ENCODE assay signal across 8 cellular contexts in genomic region chr1:150579955-150580642, GRCh38. TPM values are rescaled to one million over a fixed set of nuclear protein-coding genes. Genes with fewer than 3 reads are reported as not detected.
DNase-seq lines count a peak whose midpoint lies in the region; ATAC-seq and TF ChIP-seq lines count a peak whose summit lies in the region.

No MANE protein-coding gene starts in this region.

- no peak for DNase-seq in activated CD8-positive, alpha-beta memory T cell treated with anti-CD3 and anti-CD28 coated beads, Interleukin-2, amount 10 ng/mL, durations not matched to agents 7 days and 5 days
- no peak for DNase-seq in activated CD8-positive, alpha-beta memory T cell treated with anti-CD3 and anti-CD28 coated beads for 24 hours
- DNase-seq in activated naive CD8-positive, alpha-beta T cell treated with anti-CD3 and anti-CD28 coated beads, Interleukin-2, amount 50 U/mL, for 24 hours = no peak
- no peak for DNase-seq in kidney epithelial cell (ENCODE audit: low read depth)
- no peak for DNase-seq in tibial artery
- no peak for DNase-seq in central memory CD4-positive, alpha-beta T cell
- DNase-seq in NCI-H187 treated with DMSO at 0.1 percent for 48 hours (lab: John Stamatoyannopoulos, UW) = no peak

- H3K4me3 Mint-ChIP-seq in activated CD8-positive, alpha-beta memory T cell treated with anti-CD3 and anti-CD28 coated beads, Interleukin-2, amount 10 ng/mL, durations not matched to agents 7 days and 5 days = peak overlapping the region; percentile 83
- peak overlapping the region; percentile 100 for H3K4me3 Mint-ChIP-seq in activated naive CD8-positive, alpha-beta T cell treated with anti-CD3 and anti-CD28 coated beads, Interleukin-2, amount 50 U/mL, for 24 hours

- peak overlapping the region; percentile 99 for H3K27ac ChIP-seq in tibial artery

- H3K9me3 ChIP-seq in tibial artery = no peaks in the 10 kb centered on the region

- H3K27ac Mint-ChIP-seq in activated CD8-positive, alpha-beta memory T cell treated with anti-CD3 and anti-CD28 coated beads, Interleukin-2, amount 10 ng/mL, durations not matched to agents 7 days and 5 days = peak overlapping the region; percentile 96
- H3K27ac Mint-ChIP-seq in activated naive CD8-positive, alpha-beta T cell treated with anti-CD3 and anti-CD28 coated beads, Interleukin-2, amount 50 U/mL, for 24 hours = peak overlapping the region; percentile 92

- peaks cover 24% of the 10 kb centered on the region for H3K4me1 Mint-ChIP-seq in activated CD8-positive, alpha-beta memory T cell treated with anti-CD3 and anti-CD28 coated beads, Interleukin-2, amount 10 ng/mL, durations not matched to agents 7 days and 5 days
- H3K4me1 Mint-ChIP-seq in activated naive CD8-positive, alpha-beta T cell treated with anti-CD3 and anti-CD28 coated beads, Interleukin-2, amount 50 U/mL, for 24 hours = peaks cover 29% of the 10 kb centered on the region

- peak; percentile 0 for ATAC-seq in activated CD8-positive, alpha-beta memory T cell treated with anti-CD3 and anti-CD28 coated beads, Interleukin-2, amount 10 ng/mL, durations not matched to agents 7 days and 5 days
- no peak for ATAC-seq in activated naive CD8-positive, alpha-beta T cell treated with anti-CD3 and anti-CD28 coated beads, Interleukin-2, amount 50 U/mL, for 24 hours
- ATAC-seq in HG03378 (IDR thresholded peaks at IDR 0.05; ENCODE audit: unreplicated experiment) = no peak

- TF ChIP-seq CTCF in kidney epithelial cell (IDR thresholded peaks at IDR 0.05; ENCODE audit: insufficient read depth, low read length, poor library complexity, severe bottlenecking) (no peak), tibial artery (IDR thresholded peaks at IDR 0.05) (peak in 1 of 2 experiments; percentile 4)

- peaks cover 0 to 19% (median 9%) of the 10 kb centered on the region in 4 donors for H3K4me1 ChIP-seq in tibial artery

- CTCF ChIA-PET in activated CD8-positive, alpha-beta memory T cell treated with anti-CD3 and anti-CD28 coated beads, Interleukin-2, amount 10 ng/mL, durations not matched to agents 7 days and 5 days (lab: Charles Lee) = interaction anchor here (1.0 to 15.0 kb wide), 12 partner anchors 10 to 346 kb away, joined by 3 to 297 read pairs (median 4); partner anchors contain the start of genes ENSA and SETDB1

- H3K27me3 Mint-ChIP-seq in activated CD8-positive, alpha-beta memory T cell treated with anti-CD3 and anti-CD28 coated beads, Interleukin-2, amount 10 ng/mL, durations not matched to agents 7 days and 5 days = no peaks in the 10 kb centered on the region
- H3K27me3 Mint-ChIP-seq in activated naive CD8-positive, alpha-beta T cell treated with anti-CD3 and anti-CD28 coated beads, Interleukin-2, amount 50 U/mL, for 24 hours = peaks cover 3% of the 10 kb centered on the region

- no peaks in the 10 kb centered on the region for H3K27me3 ChIP-seq in kidney epithelial cell (ENCODE audit: control insufficient read depth, insufficient read depth, low read length)
- no peaks in the 10 kb centered on the region for H3K27me3 ChIP-seq in tibial artery

- intact Hi-C loops in tibial artery (cut with DNase I; ENCODE audit: low total_unique reads) = loop anchor here (2.0 to 5.0 kb wide), 2 partner anchors 19 to 42 kb away; no protein-coding TSS in a partner anchor

- H3K36me3 ChIP-seq in kidney epithelial cell (ENCODE audit: control insufficient read depth, insufficient read depth, low read length) = peaks cover 6% of the 10 kb centered on the region
- peaks cover 32 to 40% (median 35%) of the 10 kb centered on the region in 3 donors for H3K36me3 ChIP-seq in tibial artery

- H3K4me3 ChIP-seq in kidney epithelial cell (ENCODE audit: low read depth, low read length) (peak overlapping the region; percentile 47), tibial artery (peak overlapping the region; percentile 93 to 97)

- H3K9me3 Mint-ChIP-seq in activated CD8-positive, alpha-beta memory T cell treated with anti-CD3 and anti-CD28 coated beads, Interleukin-2, amount 10 ng/mL, durations not matched to agents 7 days and 5 days (ENCODE audit: low read depth) = no peaks in the 10 kb centered on the region
- no peaks in the 10 kb centered on the region for H3K9me3 Mint-ChIP-seq in activated naive CD8-positive, alpha-beta T cell treated with anti-CD3 and anti-CD28 coated beads, Interleukin-2, amount 50 U/mL, for 24 hours

- peaks cover 45% of the 10 kb centered on the region for H3K36me3 Mint-ChIP-seq in activated CD8-positive, alpha-beta memory T cell treated with anti-CD3 and anti-CD28 coated beads, Interleukin-2, amount 10 ng/mL, durations not matched to agents 7 days and 5 days
- H3K36me3 Mint-ChIP-seq in activated naive CD8-positive, alpha-beta T cell treated with anti-CD3 and anti-CD28 coated beads, Interleukin-2, amount 50 U/mL, for 24 hours (ENCODE audit: low read depth) = peaks cover 43% of the 10 kb centered on the region

RNA-seq across cellular contexts. Expression of gene MCL1, which starts 0.7 kb away (rescaled TPM):
- total RNA-seq in activated CD8-positive, alpha-beta memory T cell treated with anti-CD3 and anti-CD28 coated beads, Interleukin-2, amount 10 ng/mL, durations not matched to agents 7 days and 5 days = 100 to 1,000 TPM; 373 to 408 TPM
- 206 and 222 TPM in 2 replicates for total RNA-seq in kidney epithelial cell

RNA-seq across cellular contexts. Expression of gene ADAMTSL4, which starts 30.9 kb away (rescaled TPM):
- under 1 TPM; 0.18 to 0.35 TPM for total RNA-seq in activated CD8-positive, alpha-beta memory T cell treated with anti-CD3 and anti-CD28 coated beads, Interleukin-2, amount 10 ng/mL, durations not matched to agents 7 days and 5 days
- total RNA-seq in kidney epithelial cell = 0.46 and 1.7 TPM in 2 replicates

RNA-seq across cellular contexts. Expression of gene ENSA, which starts 49.3 kb away (rescaled TPM):
- total RNA-seq in activated CD8-positive, alpha-beta memory T cell treated with anti-CD3 and anti-CD28 coated beads, Interleukin-2, amount 10 ng/mL, durations not matched to agents 7 days and 5 days = 100 to 1,000 TPM; 202 to 252 TPM
- total RNA-seq in kidney epithelial cell = 80.9 and 178 TPM in 2 replicates
